Comparison of ENCODE assay signal across 16 cellular contexts in the genomic region with DNA sequence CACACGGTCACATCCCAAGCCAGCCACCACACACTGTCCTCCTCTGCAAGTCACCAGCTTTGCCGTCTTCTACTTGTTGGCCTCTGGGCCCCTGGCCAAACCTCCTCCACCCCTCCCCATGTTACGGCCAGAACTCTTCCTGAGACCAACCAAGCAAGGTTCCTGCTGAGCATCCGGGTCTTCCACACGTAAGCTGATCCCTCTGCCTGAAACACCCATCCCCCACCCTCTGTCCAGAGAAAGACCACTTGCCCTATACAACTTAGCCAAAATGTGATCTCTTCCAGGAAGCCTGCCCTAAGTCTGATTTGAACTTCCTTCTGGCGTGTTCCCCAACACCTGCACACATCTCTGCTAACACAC. TPM values are rescaled to one million over a fixed set of nuclear protein-coding genes. Genes with fewer than 3 reads are reported as not detected.
DNase-seq lines count a peak whose midpoint lies in the region; ATAC-seq, FAIRE-seq and TF ChIP-seq lines count a peak whose summit lies in the region.
"Had no signal": no experiment of that assay in that cellular context is flagged by ENCODE, and none has a peak within 500 bp of the region (broad histone marks: within the 10 kb centered on the region; RNA-seq: fewer than 3 reads in every experiment).

No MANE protein-coding gene starts in this region.

- POLR2A ChIA-PET in IMR-90 (lab: Charles Lee; ENCODE audit: unreplicated experiment) = no interaction called here

- H3K4ac ChIP-seq in IMR-90 (ENCODE audit: low read depth, low read length) = peak overlapping the region; percentile 73

- H3K9ac ChIP-seq in IMR-90 (ENCODE audit: low read depth, low read length) = no peak overlapping the region

- peak overlapping the region; percentile 31 for H3K14ac ChIP-seq in IMR-90 (replicated peaks; ENCODE audit: low read depth, low read length)

- no peak overlapping the region for H2AFZ ChIP-seq in IMR-90 (replicated peaks; ENCODE audit: low read length, poor library complexity)

- intact Hi-C loops in IMR-90 (cut with micrococcal nuclease) (loop anchor here (1.0 to 5.0 kb wide), 2 partner anchors 44 to 335 kb away; partner anchors contain the start of gene ZC3H7B), body of pancreas (cut with DNase I) (no loop called here)

- ATAC-seq in IMR-90 (ENCODE audit: low read depth) = peak; percentile 28
- ATAC-seq in body of pancreas = no peak
- ATAC-seq: SK-N-SH treated with all-trans-retinoic acid at 6 μM for 48 hours had no signal

- H2BK120ac ChIP-seq in IMR-90 (ENCODE audit: low read depth, low read length) = peak overlapping the region; percentile 12

- no peaks in the 10 kb centered on the region for H3K27me3 ChIP-seq in IMR-90 (ENCODE audit: control insufficient read depth, insufficient read depth, low read length)
- H3K27me3 ChIP-seq in body of pancreas = no peaks in the 10 kb centered on the region

- H3K9me3 Mint-ChIP-seq in chondrocyte (ENCODE audit: low read depth) = no peaks in the 10 kb centered on the region
- H3K9me3 Mint-ChIP-seq: activated CD4-positive, alpha-beta T cell treated with anti-CD3 and anti-CD28 coated beads, Interleukin-2, amount 10 ng/mL, durations not matched to agents 7 days and 5 days; activated naive CD4-positive, alpha-beta T cell treated with anti-CD3 and anti-CD28 coated beads for 36 hours had no signal

- TF ChIP-seq CTCF in IMR-90 (conservative IDR thresholded peaks at IDR 0.05; ENCODE audit: low read depth, low read length) (no peak), chondrocyte (IDR thresholded peaks at IDR 0.05) (no peak), body of pancreas (IDR thresholded peaks at IDR 0.05) (no peak)

- H3K56ac ChIP-seq in IMR-90 (ENCODE audit: extremely low read depth, insufficient read depth, low read length) = peak overlapping the region; percentile 3; the same call in 1 of the 2 replicates

- H3K27ac ChIP-seq in IMR-90 (ENCODE audit: insufficient read depth, low read length) (peak overlapping the region; percentile 6; the same call in 1 of the 2 replicates), body of pancreas (no peak overlapping the region)
- H3K27ac ChIP-seq: skin epidermis had no signal

- peaks cover 23% of the 10 kb centered on the region for H3K9me1 ChIP-seq in IMR-90 (ENCODE audit: insufficient read depth, low read length)

- H4K8ac ChIP-seq in IMR-90 (ENCODE audit: low read depth in 2 of 2, low read length in 2 of 2) = peak overlapping the region in 1 of 2 experiments; percentile 34; a peak in 1 of 4 replicates

- no CpG with 5 or more reads among the region's 6 CpGs for WGBS in IMR-90 (ENCODE audit: extremely low coverage in 2 of 2, insufficient read length in 1 of 2), 2 experiments
- WGBS in body of pancreas, 2 donors = 79 to 92% methylated on average over 6 of the region's 6 CpGs

- H4K91ac ChIP-seq in IMR-90 (ENCODE audit: insufficient read depth, low read depth, low read length) = peak overlapping the region; percentile 2; the same call in 1 of the 2 replicates

- FAIRE-seq in RCC 7860 (lab: Jason Lieb, UNC) = no peak
- FAIRE-seq: urothelium cell line had no signal

- no peak overlapping the region for H3K4me3 Mint-ChIP-seq in chondrocyte (ENCODE audit: unreplicated experiment)
- H3K4me3 Mint-ChIP-seq: activated CD4-positive, alpha-beta T cell treated with anti-CD3 and anti-CD28 coated beads, Interleukin-2, amount 10 ng/mL, durations not matched to agents 7 days and 5 days; activated naive CD4-positive, alpha-beta T cell treated with anti-CD3 and anti-CD28 coated beads for 36 hours had no signal

- no peak overlapping the region for H3K23ac ChIP-seq in IMR-90 (ENCODE audit: low read depth, low read length)

- H3K18ac ChIP-seq in IMR-90 (ENCODE audit: low read depth, low read length) = no peak overlapping the region

- no peaks in the 10 kb centered on the region for H3K9me3 ChIP-seq in IMR-90 (ENCODE audit: control insufficient read depth, insufficient read depth, low read length)
- no peaks in the 10 kb centered on the region for H3K9me3 ChIP-seq in body of pancreas

- peaks cover 15% of the 10 kb centered on the region for H3K4me1 Mint-ChIP-seq in chondrocyte (ENCODE audit: low read depth)
- H3K4me1 Mint-ChIP-seq: activated CD4-positive, alpha-beta T cell treated with anti-CD3 and anti-CD28 coated beads, Interleukin-2, amount 10 ng/mL, durations not matched to agents 7 days and 5 days had no signal

- TF ChIP-seq POLR2A in IMR-90 (IDR thresholded peaks at IDR 0.05; ENCODE audit: low read depth, low read length) (no peak), body of pancreas (IDR thresholded peaks at IDR 0.05) (no peak)

- H4K20me1 ChIP-seq in IMR-90 (ENCODE audit: insufficient read depth, low read length) = peaks cover 18% of the 10 kb centered on the region

- H3K36me3 Mint-ChIP-seq in chondrocyte (ENCODE audit: low read depth) = peaks cover 18% of the 10 kb centered on the region

- no peak for TF ChIP-seq RAD21 in IMR-90 (IDR thresholded peaks at IDR 0.05; ENCODE audit: low read length)

- H3K4me2 ChIP-seq in IMR-90 (ENCODE audit: low read depth, low read length) = no peak overlapping the region

- no peak overlapping the region for H3K4me3 ChIP-seq in IMR-90 (ENCODE audit: insufficient read depth, low read depth, low read length)
- H3K4me3 ChIP-seq in body of pancreas = no peak overlapping the region
- H3K4me3 ChIP-seq: skin epidermis had no signal

- peaks cover 55 to 81% of the 10 kb centered on the region in 2 experiments for H3K79me1 ChIP-seq in IMR-90 (ENCODE audit: low read depth in 1 of 2, low read length in 2 of 2)

- no peaks in the 10 kb centered on the region for H3K27me3 Mint-ChIP-seq in chondrocyte (ENCODE audit: low read depth)
- H3K27me3 Mint-ChIP-seq: activated CD4-positive, alpha-beta T cell treated with anti-CD3 and anti-CD28 coated beads, Interleukin-2, amount 10 ng/mL, durations not matched to agents 7 days and 5 days had no signal

- peak overlapping the region; percentile 77 for H3K27ac Mint-ChIP-seq in chondrocyte (ENCODE audit: unreplicated experiment)
- H3K27ac Mint-ChIP-seq: activated CD4-positive, alpha-beta T cell treated with anti-CD3 and anti-CD28 coated beads, Interleukin-2, amount 10 ng/mL, durations not matched to agents 7 days and 5 days; activated naive CD4-positive, alpha-beta T cell treated with anti-CD3 and anti-CD28 coated beads for 36 hours had no signal

- H2AK5ac ChIP-seq in IMR-90 (ENCODE audit: low read depth, low read length) = peak overlapping the region; percentile 51; the same call in 1 of the 2 replicates

- peak overlapping the region; percentile 91 for H2AK9ac ChIP-seq in IMR-90 (replicated peaks; ENCODE audit: low read depth, low read length, poor library complexity)

- H3K36me3 ChIP-seq in IMR-90 (ENCODE audit: control insufficient read depth, insufficient read depth, low read length) (peaks cover 73% of the 10 kb centered on the region), body of pancreas (replicated peaks in 1 of 2; ENCODE audit: insufficient read depth in 1 of 2, low read depth in 2 of 2) (peaks cover 8 to 38% of the 10 kb centered on the region in 2 donors)

- DNase-seq in Caki2 (ENCODE audit: low read depth) (peak; percentile 57), IMR-90 (peak; percentile 27), chondrocyte (ENCODE audit: low spot score) (no peak), myocyte (ENCODE audit: low read depth) (peak; percentile 48), GF-D8 (lab: John Stamatoyannopoulos, UW) (no peak), T-helper 2 cell (no peak), RCC 7860 (ENCODE audit: low spot score) (no peak), body of pancreas (no peak)
- DNase-seq: activated CD4-positive, alpha-beta T cell treated with anti-CD3 and anti-CD28 coated beads, Interleukin-2, amount 10 ng/mL, durations not matched to agents 7 days and 5 days; activated naive CD4-positive, alpha-beta T cell treated with anti-CD3 and anti-CD28 coated beads for 36 hours; COR-L47; effector CD4-positive, alpha-beta T cell; NCI-H82 had no signal

- in situ Hi-C loops in Caki2 (cut with HindIII; ENCODE audit: low pct_unique_long_range_greater_than_20kb, low sequenced_read_pairs) (no loop called here), IMR-90 (cut with MboI; ENCODE audit: low sequenced_read_pairs) (no loop called here)

- no TSS peak for BruUV-seq in IMR-90 (replicated peaks; lab: Mats Ljungman, UMichigan)

- peak overlapping the region; percentile 25 for H2BK5ac ChIP-seq in IMR-90 (ENCODE audit: low read depth, low read length, poor library complexity, severe bottlenecking)

- CTCF ChIA-PET in IMR-90 (lab: Yijun Ruan, JAX) = no interaction called here

- peak overlapping the region; percentile 44; the same call in 1 of the 3 replicates for H2BK15ac ChIP-seq in IMR-90 (ENCODE audit: low read depth, low read length)

- no peak overlapping the region for H4K5ac ChIP-seq in IMR-90 (ENCODE audit: low read depth, low read length)

- peak overlapping the region; percentile 5; the same call in 1 of the 2 replicates for H2BK20ac ChIP-seq in IMR-90 (ENCODE audit: low read depth, low read length)

- H3K4me1 ChIP-seq in IMR-90 (ENCODE audit: control insufficient read depth, insufficient read depth, low read length) (peaks cover 14% of the 10 kb centered on the region), body of pancreas (no peaks in the 10 kb centered on the region)

- dilution Hi-C loops in IMR-90 (cut with HindIII; ENCODE audit: low sequenced_read_pairs, unreplicated experiment) = no loop called here

RNA-seq across cellular contexts. Expression of gene CHADL, which starts 16.1 kb away (rescaled TPM):
- not detected in 2 replicates for total RNA-seq in Caki2 (2014; rRNA removed; shearing (Covaris generic); ENCODE audit: low replicate concordance)
- total RNA-seq in IMR-90 (2012; rRNA removed) (0.18 and 0.28 TPM in 2 replicates), chondrocyte (0.36 to 1.3 TPM (median 0.39 TPM) in 3 replicates), myocyte (4.0 and 11.8 TPM in 2 replicates), body of pancreas (1 to 10 TPM; 1.8 to 6.3 TPM)
- 0.44 and 0.53 TPM in 2 replicates for polyA plus RNA-seq in IMR-90 (2012; rRNA removed)
- polyA plus RNA-seq in IMR-90 (2012; cell fraction: cytosol; rRNA removed) = 0.36 and 1.0 TPM in 2 replicates
- 1.0 and 2.5 TPM in 2 replicates for polyA plus RNA-seq in IMR-90 (2012; cell fraction: nucleus; rRNA removed; ENCODE audit: low replicate concordance)
- polyA plus RNA-seq in myocyte (2012) = 1.3 TPM

RNA-seq across cellular contexts. Expression of gene RANGAP1, which starts 29.1 kb away (rescaled TPM):
- 178 and 208 TPM in 2 replicates for total RNA-seq in Caki2 (2014; rRNA removed; shearing (Covaris generic); ENCODE audit: low replicate concordance)
- 71.2 and 74.4 TPM in 2 replicates for total RNA-seq in IMR-90 (2012; rRNA removed)
- 148 and 165 TPM in 2 replicates for polyA plus RNA-seq in IMR-90 (2012; rRNA removed)
- 129 and 158 TPM in 2 replicates for polyA plus RNA-seq in IMR-90 (2012; cell fraction: cytosol; rRNA removed)
- 168 and 358 TPM in 2 replicates for polyA plus RNA-seq in IMR-90 (2012; cell fraction: nucleus; rRNA removed; ENCODE audit: low replicate concordance)
- total RNA-seq in chondrocyte = 34.7 to 38.6 TPM (median 35.4 TPM) in 3 replicates
- total RNA-seq in myocyte = 58.5 and 82.0 TPM in 2 replicates
- polyA plus RNA-seq in myocyte (2012) = 65.6 TPM
- total RNA-seq in body of pancreas = 10 to 100 TPM; 45.4 to 62.3 TPM

RNA-seq across cellular contexts. Expression of gene ZC3H7B, which starts 44.4 kb away (rescaled TPM):
- 64.1 and 83.8 TPM in 2 replicates for total RNA-seq in Caki2 (2014; rRNA removed; shearing (Covaris generic); ENCODE audit: low replicate concordance)
- 35.6 and 37.6 TPM in 2 replicates for total RNA-seq in IMR-90 (2012; rRNA removed)
- 72.3 and 81.6 TPM in 2 replicates for polyA plus RNA-seq in IMR-90 (2012; rRNA removed)
- 45.0 and 67.7 TPM in 2 replicates for polyA plus RNA-seq in IMR-90 (2012; cell fraction: cytosol; rRNA removed)
- polyA plus RNA-seq in IMR-90 (2012; cell fraction: nucleus; rRNA removed; ENCODE audit: low replicate concordance) = 104 and 165 TPM in 2 replicates
- 54.7 to 73.3 TPM (median 55.8 TPM) in 3 replicates for total RNA-seq in chondrocyte
- total RNA-seq in myocyte = 44.3 and 49.7 TPM in 2 replicates
- polyA plus RNA-seq in myocyte (2012) = 73.2 TPM
- total RNA-seq in body of pancreas = 10 to 100 TPM; 29.8 to 34.3 TPM

RNA-seq across cellular contexts. Expression of gene L3MBTL2, which starts 51.8 kb away (rescaled TPM):
- total RNA-seq in Caki2 (2014; rRNA removed; shearing (Covaris generic); ENCODE audit: low replicate concordance) = 42.2 and 51.5 TPM in 2 replicates
- total RNA-seq in IMR-90 (2012; rRNA removed) (20.8 and 25.1 TPM in 2 replicates), chondrocyte (16.6 to 27.1 TPM (median 17.7 TPM) in 3 replicates), myocyte (14.5 and 17.7 TPM in 2 replicates), body of pancreas (10 to 100 TPM in 1 of 2 donors, 1 to 10 TPM in 1; 5.7 to 21.1 TPM)
- 20.6 and 23.2 TPM in 2 replicates for polyA plus RNA-seq in IMR-90 (2012; rRNA removed)
- 15.5 and 19.2 TPM in 2 replicates for polyA plus RNA-seq in IMR-90 (2012; cell fraction: cytosol; rRNA removed)
- polyA plus RNA-seq in IMR-90 (2012; cell fraction: nucleus; rRNA removed; ENCODE audit: low replicate concordance) = 20.6 and 31.5 TPM in 2 replicates
- 15.1 TPM for polyA plus RNA-seq in myocyte (2012)

Comparison
In these comparisons a context has a peak if more than half of its experiments do, and no peak if none do; other contexts are left out.
1. DNase-seq: peak in Caki2 (single experiment), IMR-90 (single experiment) and myocyte (single experiment); none in chondrocyte (single experiment), GF-D8 (single experiment), T-helper 2 cell (0 of 5), RCC 7860 (single experiment) and body of pancreas (0 of 4).